In genomic region chr1:170576980-170577379, GRCh38 we compare ENCODE assay signal across 24 cellular contexts. TPM values are rescaled to one million over a fixed set of nuclear protein-coding genes. Genes with fewer than 3 reads are reported as not detected.
DNase-seq lines count a peak whose midpoint lies in the region; ATAC-seq, FAIRE-seq and TF ChIP-seq lines count a peak whose summit lies in the region.
"Had no signal": no experiment of that assay in that cellular context is flagged by ENCODE, and none has a peak within 500 bp of the region (broad histone marks: within the 10 kb centered on the region; RNA-seq: fewer than 3 reads in every experiment).

No MANE protein-coding gene starts in this region.

- H2AK5ac ChIP-seq in IMR-90 (ENCODE audit: low read depth, low read length): no peak overlapping the region

- H3K4me2 ChIP-seq in HepG2 (ENCODE audit: low read depth, low read length): no peak overlapping the region
- H3K4me2 ChIP-seq in IMR-90 (ENCODE audit: low read depth, low read length): no peak overlapping the region
- H3K4me2 ChIP-seq: BLaER1 had no signal

- H3K18ac ChIP-seq in IMR-90 (ENCODE audit: low read depth, low read length): no peak overlapping the region

- H4K20me1 ChIP-seq in HepG2 (ENCODE audit: insufficient read depth, low read length) (no peaks in the 10 kb centered on the region), IMR-90 (ENCODE audit: insufficient read depth, low read length) (no peaks in the 10 kb centered on the region)
- H4K20me1 ChIP-seq: BLaER1 had no signal

- intact Hi-C loops in HepG2 (cut with micrococcal nuclease; ENCODE audit: unreplicated experiment): no loop called here
- intact Hi-C loops in right lobe of liver (cut with DNase I): no loop called here
- intact Hi-C loops in IMR-90 (cut with micrococcal nuclease): no loop called here

- no peak overlapping the region for H4K91ac ChIP-seq in IMR-90 (ENCODE audit: insufficient read depth, low read depth, low read length)

- no peak overlapping the region for H4K5ac ChIP-seq in IMR-90 (ENCODE audit: low read depth, low read length)

- H3K23ac ChIP-seq in IMR-90 (ENCODE audit: low read depth, low read length): no peak overlapping the region

- no peak overlapping the region for H2BK20ac ChIP-seq in IMR-90 (ENCODE audit: low read depth, low read length)

- no peaks in the 10 kb centered on the region for H3K79me1 ChIP-seq in IMR-90 (ENCODE audit: low read depth in 1 of 2, low read length in 2 of 2)

- no peak for TF ChIP-seq CTCF in HepG2 (CRISPR knock-in tag; IDR thresholded peaks at IDR 0.05)
- no peak for TF ChIP-seq CTCF in right lobe of liver (IDR thresholded peaks at IDR 0.05)
- no peak for TF ChIP-seq CTCF in IMR-90 (conservative IDR thresholded peaks at IDR 0.05; ENCODE audit: low read depth, low read length)

- no peak for FAIRE-seq in HepG2 (lab: Jason Lieb, UNC)
- FAIRE-seq: GM12878, GM12892, GM18507 had no signal

- no TSS peak for BruUV-seq in HepG2 (replicated peaks; lab: Mats Ljungman, UMichigan)
- BruUV-seq in IMR-90 (replicated peaks; lab: Mats Ljungman, UMichigan): no TSS peak

- no peak overlapping the region for H4K8ac ChIP-seq in IMR-90 (ENCODE audit: low read depth in 2 of 2, low read length in 2 of 2)

- no peak overlapping the region for H2BK120ac ChIP-seq in IMR-90 (ENCODE audit: low read depth, low read length)

- 59% methylated on average over 3 of the region's 3 CpGs for WGBS in HepG2 (ENCODE audit: low lambda C conversion rate)
- 63% methylated on average over 3 of the region's 3 CpGs for WGBS in right lobe of liver (ENCODE audit: insufficient coverage, low coverage, low lambda C conversion rate, missing lambda C conversion rate)
- WGBS in IMR-90 (ENCODE audit: extremely low coverage in 2 of 2, insufficient read length in 1 of 2), 2 experiments: no CpG with 5 or more reads among the region's 3 CpGs

- dilution Hi-C loops in IMR-90 (cut with HindIII; ENCODE audit: low sequenced_read_pairs, unreplicated experiment): no loop called here

- H3K4ac ChIP-seq in IMR-90 (ENCODE audit: low read depth, low read length): no peak overlapping the region

- POLR2A ChIA-PET in HepG2 (lab: Yijun Ruan, JAX) (no interaction called here), IMR-90 (lab: Charles Lee; ENCODE audit: unreplicated experiment) (no interaction called here)

- H3K27me3 ChIP-seq in HepG2 (ENCODE audit: control insufficient read depth in 1 of 2, insufficient read depth in 2 of 2, low read length in 2 of 2): no peaks in the 10 kb centered on the region
- no peaks in the 10 kb centered on the region for H3K27me3 ChIP-seq in right lobe of liver
- no peaks in the 10 kb centered on the region for H3K27me3 ChIP-seq in IMR-90 (ENCODE audit: control insufficient read depth, insufficient read depth, low read length)
- H3K27me3 ChIP-seq: BLaER1 had no signal

- no peak overlapping the region for H2BK15ac ChIP-seq in IMR-90 (ENCODE audit: low read depth, low read length)

- no peak overlapping the region for H3K27ac ChIP-seq in HepG2 (ENCODE audit: extremely low read length, insufficient read depth, low read length)
- no peak overlapping the region for H3K27ac ChIP-seq in right lobe of liver
- no peak overlapping the region for H3K27ac ChIP-seq in IMR-90 (ENCODE audit: insufficient read depth, low read length)
- H3K27ac ChIP-seq: 22Rv1, BLaER1 had no signal

- DNase-seq in HepG2 (ENCODE audit: low spot score): no peak
- no peak for DNase-seq in right lobe of liver
- no peak for DNase-seq in IMR-90
- DNase-seq in iPS-NIHi7 (ENCODE audit: extremely low spot score): no peak
- no peak for DNase-seq in stimulated activated naive CD8-positive, alpha-beta T cell treated with anti-CD3 and anti-CD28 coated beads, Interleukin-15, Interleukin-2, amounts not matched to agents 100 U/mL and 50 U/mL, for 24 hours
- DNase-seq: ACHN; BE2C; C1 segment of cervical spinal cord; Caco-2; Calu3; CD4-positive, alpha-beta T cell; CD8-positive, alpha-beta T cell; DMS 273 treated with DMSO at 0.1 percent for 48 hours; DMS153; DMS53; DMS79; DND-41; EL; GDM1 had no signal

- no peaks in the 10 kb centered on the region for H3K36me3 ChIP-seq in HepG2 (replicated peaks in 1 of 2; ENCODE audit: control insufficient read depth in 1 of 2, insufficient read depth in 2 of 2, low read length in 2 of 2)
- no peaks in the 10 kb centered on the region for H3K36me3 ChIP-seq in right lobe of liver
- H3K36me3 ChIP-seq in IMR-90 (ENCODE audit: control insufficient read depth, insufficient read depth, low read length): no peaks in the 10 kb centered on the region
- H3K36me3 ChIP-seq: BE2C, BLaER1 had no signal

- H3K4me3 ChIP-seq in HepG2 (replicated peaks in 1 of 3; ENCODE audit: insufficient read depth in 1 of 3, low read depth in 2 of 3, low read length in 3 of 3) (no peak overlapping the region), right lobe of liver (no peak overlapping the region), IMR-90 (ENCODE audit: insufficient read depth, low read depth, low read length) (no peak overlapping the region)
- H3K4me3 ChIP-seq: BLaER1, GM12878 had no signal

- in situ Hi-C loops in HepG2 (cut with HindIII; ENCODE audit: extremely low pct_ligation_motif_present, low pct_unique_long_range_greater_than_20kb): no loop called here
- in situ Hi-C loops in IMR-90 (cut with MboI; ENCODE audit: low sequenced_read_pairs): no loop called here

- ATAC-seq in HepG2 (no peak), right lobe of liver (no peak), IMR-90 (ENCODE audit: low read depth) (no peak)
- no peak for ATAC-seq in stimulated activated naive CD8-positive, alpha-beta T cell treated with anti-CD3 and anti-CD28 coated beads, Interleukin-15, Interleukin-2, amounts not matched to agents 100 U/mL and 50 U/mL, for 24 hours
- ATAC-seq: CD8-positive, alpha-beta T cell; GM12878 had no signal

- no peak overlapping the region for H3K56ac ChIP-seq in IMR-90 (ENCODE audit: extremely low read depth, insufficient read depth, low read length)

- H3K9me3 ChIP-seq in HepG2 (ENCODE audit: low read length) (no peaks in the 10 kb centered on the region), right lobe of liver (no peaks in the 10 kb centered on the region), IMR-90 (ENCODE audit: control insufficient read depth, insufficient read depth, low read length) (no peaks in the 10 kb centered on the region)
- H3K9me3 ChIP-seq: BE2C, BLaER1, Caco-2 had no signal

- TF ChIP-seq EP300 in HepG2 (IDR thresholded peaks at IDR 0.05; ENCODE audit: low read depth in 2 of 2, low read length in 2 of 2): no peak
- no peak for TF ChIP-seq EP300 in HepG2 (CRISPR knock-in tag; IDR thresholded peaks at IDR 0.05; ENCODE audit: borderline replicate concordance)

- H2AFZ ChIP-seq in HepG2 (ENCODE audit: low read length) (no peak overlapping the region), IMR-90 (replicated peaks; ENCODE audit: low read length, poor library complexity) (no peak overlapping the region)

- TF ChIP-seq RAD21 in HepG2 (CRISPR knock-in tag; IDR thresholded peaks at IDR 0.05) (no peak), IMR-90 (IDR thresholded peaks at IDR 0.05; ENCODE audit: low read length) (no peak)

- CTCF ChIA-PET in HepG2 (lab: Yijun Ruan, JAX; ENCODE audit: low intra/inter-chr PET ratio, low total read pairs): no interaction called here
- CTCF ChIA-PET in IMR-90 (lab: Yijun Ruan, JAX): interaction anchor here (0.6 kb wide), 1 partner anchor 314 kb away, joined by 3 read pairs; no protein-coding TSS in a partner anchor

- H3K79me2 ChIP-seq in HepG2 (ENCODE audit: insufficient read depth, low read length): no peaks in the 10 kb centered on the region

- H3K9ac ChIP-seq in HepG2 (ENCODE audit: insufficient read depth, low read depth, low read length): no peak overlapping the region
- H3K9ac ChIP-seq in IMR-90 (ENCODE audit: low read depth, low read length): no peak overlapping the region
- H3K9ac ChIP-seq: BLaER1 had no signal

- H3K9me1 ChIP-seq in IMR-90 (ENCODE audit: insufficient read depth, low read length): no peaks in the 10 kb centered on the region

- H3K14ac ChIP-seq in IMR-90 (replicated peaks; ENCODE audit: low read depth, low read length): no peak overlapping the region

- no peak overlapping the region for H2AK9ac ChIP-seq in IMR-90 (replicated peaks; ENCODE audit: low read depth, low read length, poor library complexity)

- TF ChIP-seq POLR2A in HepG2 (IDR thresholded peaks at IDR 0.05; ENCODE audit: insufficient read depth in 1 of 2, low read depth in 2 of 2, low read length in 2 of 2): no peak
- TF ChIP-seq POLR2A in right lobe of liver (IDR thresholded peaks at IDR 0.05): no peak
- TF ChIP-seq POLR2A in IMR-90 (IDR thresholded peaks at IDR 0.05; ENCODE audit: low read depth, low read length): no peak

- H2BK5ac ChIP-seq in IMR-90 (ENCODE audit: low read depth, low read length, poor library complexity, severe bottlenecking): no peak overlapping the region

- H3K4me1 ChIP-seq in HepG2 (ENCODE audit: insufficient read depth, low read length): no peaks in the 10 kb centered on the region
- no peaks in the 10 kb centered on the region for H3K4me1 ChIP-seq in right lobe of liver
- H3K4me1 ChIP-seq in IMR-90 (ENCODE audit: control insufficient read depth, insufficient read depth, low read length): no peaks in the 10 kb centered on the region
- H3K4me1 ChIP-seq: BE2C, BLaER1, Caco-2 had no signal

RNA-seq across cellular contexts. Expression of gene GORAB, which starts 45.0 kb away (rescaled TPM):
- total RNA-seq in HepG2 (2016; rRNA removed; fragmentation: Illumina TruSeq; extraction: Trizol): 7.3 and 9.2 TPM in 2 replicates
- total RNA-seq in HepG2 (2016; cell fraction: cytosol; rRNA removed; fragmentation: Illumina TruSeq; extraction: Trizol; ENCODE audit: low read depth): 4.4 and 4.6 TPM in 2 replicates
- total RNA-seq in HepG2 (2016; cell fraction: insoluble cytoplasmic fraction; rRNA removed; fragmentation: Illumina TruSeq; extraction: Trizol): 8.4 and 10.2 TPM in 2 replicates
- total RNA-seq in HepG2 (2016; cell fraction: membrane; rRNA removed; fragmentation: Illumina TruSeq; extraction: Trizol): 3.8 and 4.4 TPM in 2 replicates
- total RNA-seq in HepG2 (2016; cell fraction: nucleus; rRNA removed; fragmentation: Illumina TruSeq; extraction: Trizol): 10.7 and 11.2 TPM in 2 replicates
- polyA plus RNA-seq in HepG2 (2011; rRNA removed): 5.8 and 6.6 TPM in 2 replicates
- 1.4 and 2.3 TPM in 2 replicates for polyA plus RNA-seq in HepG2 (2011; cell fraction: cytosol; rRNA removed)
- polyA plus RNA-seq in HepG2 (2011; cell fraction: nucleus; rRNA removed): 8.0 and 11.0 TPM in 2 replicates
- 2.7 and 4.6 TPM in 2 replicates for polyA plus RNA-seq in HepG2 (2012)
- 0.62 and 0.84 TPM in 2 replicates for polyA plus RNA-seq in HepG2 (2016; cell fraction: cytosol; fragmentation: Illumina TruSeq; extraction: Trizol; ENCODE audit: low read depth)
- 6.8 and 6.9 TPM in 2 replicates for polyA plus RNA-seq in HepG2 (2016; cell fraction: insoluble cytoplasmic fraction; fragmentation: Illumina TruSeq; extraction: Trizol; ENCODE audit: low read depth)
- polyA plus RNA-seq in HepG2 (2016; cell fraction: membrane; fragmentation: Illumina TruSeq; extraction: Trizol; ENCODE audit: low read depth): 1.3 and 1.5 TPM in 2 replicates
- polyA plus RNA-seq in HepG2 (2016; cell fraction: nucleus; fragmentation: Illumina TruSeq; extraction: Trizol; ENCODE audit: insufficient read depth, low read depth): 18.2 and 22.9 TPM in 2 replicates
- 5.8 and 12.3 TPM in 2 replicates for polyA minus RNA-seq in HepG2 (2011; rRNA and poly(A)+ RNA removed; ENCODE audit: low replicate concordance)
- 2.9 and 4.6 TPM in 2 replicates for polyA minus RNA-seq in HepG2 (2011; cell fraction: cytosol; rRNA and poly(A)+ RNA removed)
- 20.3 and 23.2 TPM in 2 replicates for polyA minus RNA-seq in HepG2 (2011; cell fraction: nucleus; rRNA and poly(A)+ RNA removed)
- total RNA-seq in right lobe of liver: 1 to 10 TPM; 4.3 to 9.8 (median 6.7) TPM
- 11.3 and 17.2 TPM in 2 replicates for total RNA-seq in IMR-90 (2012; rRNA removed)
- 11.0 and 14.0 TPM in 2 replicates for polyA plus RNA-seq in IMR-90 (2012; rRNA removed)
- polyA plus RNA-seq in IMR-90 (2012; cell fraction: cytosol; rRNA removed): 1.2 and 1.7 TPM in 2 replicates
- 4.9 and 81.0 TPM in 2 replicates for polyA plus RNA-seq in IMR-90 (2012; cell fraction: nucleus; rRNA removed; ENCODE audit: low replicate concordance)
